Comparison of ENCODE assay signal across 39 cellular contexts in the genomic region with DNA sequence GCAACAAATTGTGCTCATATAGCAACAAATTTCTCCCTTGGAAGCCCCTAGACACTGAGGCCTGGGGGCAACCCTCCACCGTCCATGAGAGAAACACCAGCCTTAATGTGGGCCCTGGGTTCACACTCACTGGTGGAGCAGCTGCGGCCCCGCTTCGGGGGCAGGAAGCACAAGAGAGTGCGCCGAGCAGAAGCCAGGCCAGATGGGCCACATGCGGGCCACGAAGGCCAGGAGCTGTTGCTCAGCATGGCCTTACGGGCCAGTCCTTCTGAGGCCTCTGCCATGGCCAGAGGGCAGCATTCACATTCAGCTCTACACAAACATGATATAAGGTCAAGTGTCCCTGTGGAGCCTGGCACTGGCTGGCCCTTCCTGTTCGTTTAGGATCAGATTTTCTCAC. TPM values are rescaled to one million over a fixed set of nuclear protein-coding genes. Genes with fewer than 3 reads are reported as not detected.
"Had no signal": no experiment of that assay in that cellular context is flagged by ENCODE, and none has a peak within 500 bp of the region (broad histone marks: within the 10 kb centered on the region; RNA-seq: fewer than 3 reads in every experiment).

No MANE protein-coding gene starts in this region.

- H3K27ac Mint-ChIP-seq: activated naive CD4-positive, alpha-beta T cell treated with anti-CD3 and anti-CD28 coated beads for 36 hours; activated naive CD4-positive, alpha-beta T cell treated with anti-CD3 and anti-CD28 coated beads, Interleukin-2, amount 10 ng/mL, durations not matched to agents 7 days and 5 days; activated naive CD4-positive, alpha-beta T cell treated with anti-CD3 and anti-CD28 coated beads, Interleukin-2, amount 50 U/mL, for 24 hours; activated naive CD4-positive, alpha-beta T cell treated with anti-CD3 and anti-CD28 coated beads, Interleukin-2, amount 50 U/mL, for 72 hours; activated naive CD8-positive, alpha-beta T cell; activated naive CD8-positive, alpha-beta T cell treated with anti-CD3 and anti-CD28 coated beads for 36 hours; activated naive CD8-positive, alpha-beta T cell treated with anti-CD3 and anti-CD28 coated beads, Interleukin-2, amount 10 ng/mL, durations not matched to agents 7 days and 5 days; activated naive CD8-positive, alpha-beta T cell treated with anti-CD3 and anti-CD28 coated beads, Interleukin-2, amount 50 U/mL, for 24 hours; activated T-cell treated with anti-CD3 and anti-CD28 coated beads, Interleukin-2, amount 50 U/mL, for 24 hours; activated T-cell treated with anti-CD3 and anti-CD28 coated beads, Interleukin-2, amount 50 U/mL, for 72 hours; activated T-helper 1 cell treated with anti-CD3 and anti-CD28 coated beads, Interleukin-12 subunit alpha, Interleukin-12 subunit beta, Interleukin-2, Interleukin-4 antibody, amounts not matched to agents 30 ng/mL and 10 ng/mL and 1 ng/mL, durations not matched to agents 14 hours and 24 hours and 36 hours; activated T-helper 17 cell treated with anti-CD3 and anti-CD28 coated beads, Interleukin-2, amount 50 U/mL, for 72 hours; activated T-helper 2 cell treated with anti-CD3 and anti-CD28 coated beads, Interferon-gamma antibody, Interleukin-2, Interleukin-4, amounts not matched to agents 10 μg/mL and 5 μg/mL and 100 μg/mL, durations not matched to agents 14 hours and 24 hours and 36 hours; brain had no signal

- H3K36me3 Mint-ChIP-seq: activated naive CD4-positive, alpha-beta T cell treated with anti-CD3 and anti-CD28 coated beads, Interleukin-2, amount 10 ng/mL, durations not matched to agents 7 days and 5 days; activated naive CD4-positive, alpha-beta T cell treated with anti-CD3 and anti-CD28 coated beads, Interleukin-2, amount 50 U/mL, for 24 hours; activated naive CD4-positive, alpha-beta T cell treated with anti-CD3 and anti-CD28 coated beads, Interleukin-2, amount 50 U/mL, for 72 hours; activated naive CD8-positive, alpha-beta T cell; activated naive CD8-positive, alpha-beta T cell treated with anti-CD3 and anti-CD28 coated beads for 36 hours; activated naive CD8-positive, alpha-beta T cell treated with anti-CD3 and anti-CD28 coated beads, Interleukin-2, amount 10 ng/mL, durations not matched to agents 7 days and 5 days; brain had no signal

- H3K27me3 ChIP-seq: adrenal gland, ascending aorta, body of pancreas, brain microvascular endothelial cell, breast epithelium, cardiac muscle cell had no signal

- H3K9me3 ChIP-seq: adrenal gland, ascending aorta, body of pancreas, breast epithelium had no signal

- H3K27ac ChIP-seq: adrenal gland, ascending aorta, body of pancreas, brain microvascular endothelial cell, breast epithelium, cardiac muscle cell had no signal

- H3K9me3 Mint-ChIP-seq: activated naive CD4-positive, alpha-beta T cell treated with anti-CD3 and anti-CD28 coated beads for 36 hours; activated naive CD4-positive, alpha-beta T cell treated with anti-CD3 and anti-CD28 coated beads, Interleukin-2, amount 10 ng/mL, durations not matched to agents 7 days and 5 days; activated naive CD4-positive, alpha-beta T cell treated with anti-CD3 and anti-CD28 coated beads, Interleukin-2, amount 50 U/mL, for 24 hours; activated naive CD4-positive, alpha-beta T cell treated with anti-CD3 and anti-CD28 coated beads, Interleukin-2, amount 50 U/mL, for 72 hours; activated naive CD8-positive, alpha-beta T cell treated with anti-CD3 and anti-CD28 coated beads for 36 hours; activated naive CD8-positive, alpha-beta T cell treated with anti-CD3 and anti-CD28 coated beads, Interleukin-2, amount 10 ng/mL, durations not matched to agents 7 days and 5 days; activated naive CD8-positive, alpha-beta T cell treated with anti-CD3 and anti-CD28 coated beads, Interleukin-2, amount 50 U/mL, for 24 hours; activated T-cell treated with anti-CD3 and anti-CD28 coated beads, Interleukin-2, amount 50 U/mL, for 24 hours; activated T-cell treated with anti-CD3 and anti-CD28 coated beads, Interleukin-2, amount 50 U/mL, for 4 hours; activated T-cell treated with anti-CD3 and anti-CD28 coated beads, Interleukin-2, amount 50 U/mL, for 72 hours; activated T-helper 1 cell treated with anti-CD3 and anti-CD28 coated beads, Interleukin-12 subunit alpha, Interleukin-12 subunit beta, Interleukin-2, Interleukin-4 antibody, amounts not matched to agents 30 ng/mL and 10 ng/mL and 1 ng/mL, durations not matched to agents 14 hours and 24 hours and 36 hours; activated T-helper 17 cell treated with anti-CD3 and anti-CD28 coated beads, Interleukin-2, amount 50 U/mL, for 72 hours; activated T-helper 2 cell treated with anti-CD3 and anti-CD28 coated beads, Interferon-gamma antibody, Interleukin-2, Interleukin-4, amounts not matched to agents 10 μg/mL and 5 μg/mL and 100 μg/mL, durations not matched to agents 14 hours and 24 hours and 36 hours; central memory CD8-positive, alpha-beta T cell had no signal

- H3K36me3 ChIP-seq: adrenal gland, ascending aorta, brain microvascular endothelial cell, breast epithelium, cardiac muscle cell had no signal

- H3K4me1 Mint-ChIP-seq: activated naive CD4-positive, alpha-beta T cell treated with anti-CD3 and anti-CD28 coated beads, Interleukin-2, amount 10 ng/mL, durations not matched to agents 7 days and 5 days; activated naive CD8-positive, alpha-beta T cell treated with anti-CD3 and anti-CD28 coated beads for 36 hours; activated naive CD8-positive, alpha-beta T cell treated with anti-CD3 and anti-CD28 coated beads, Interleukin-2, amount 10 ng/mL, durations not matched to agents 7 days and 5 days; activated naive CD8-positive, alpha-beta T cell treated with anti-CD3 and anti-CD28 coated beads, Interleukin-2, amount 50 U/mL, for 24 hours; activated T-helper 17 cell treated with anti-CD3 and anti-CD28 coated beads, Interleukin-2, amount 50 U/mL, for 72 hours; brain had no signal

- DNase-seq: activated effector memory CD4-positive, alpha-beta T cell treated with anti-CD3 and anti-CD28 coated beads, Interleukin-2, amount 50 U/mL, for 16 hours; activated effector memory CD4-positive, alpha-beta T cell treated with Interleukin-2 at 50 U/mL for 16 hours; activated gamma-delta T cell; activated gamma-delta T cell treated with Interleukin-2 at 50 U/mL for 16 hours; activated naive CD4-positive, alpha-beta T cell; activated naive CD4-positive, alpha-beta T cell treated with anti-CD3 and anti-CD28 coated beads for 36 hours; activated naive CD4-positive, alpha-beta T cell treated with anti-CD3 and anti-CD28 coated beads, Interleukin-2, amount 10 ng/mL, durations not matched to agents 7 days and 5 days; activated naive CD4-positive, alpha-beta T cell treated with anti-CD3 and anti-CD28 coated beads, Interleukin-2, amount 50 U/mL, for 16 hours; activated naive CD4-positive, alpha-beta T cell treated with Interleukin-2 at 50 U/mL for 16 hours; activated naive CD8-positive, alpha-beta T cell treated with anti-CD3 and anti-CD28 coated beads for 36 hours; activated naive CD8-positive, alpha-beta T cell treated with anti-CD3 and anti-CD28 coated beads, Interleukin-2, amount 10 ng/mL, durations not matched to agents 7 days and 5 days; activated naive CD8-positive, alpha-beta T cell treated with anti-CD3 and anti-CD28 coated beads, Interleukin-2, amount 50 U/mL, for 24 hours; activated T-cell treated with anti-CD3 and anti-CD28 coated beads, Interleukin-2, amount 50 U/mL, for 24 hours; activated T-cell treated with anti-CD3 and anti-CD28 coated beads, Interleukin-2, amount 50 U/mL, for 4 hours; activated T-cell treated with anti-CD3 and anti-CD28 coated beads, Interleukin-2, amount 50 U/mL, for 48 hours; activated T-cell treated with anti-CD3 and anti-CD28 coated beads, Interleukin-2, amount 50 U/mL, for 72 hours; adrenal gland; amniotic stem cell; amygdala; anterior cingulate cortex; aorta; body of pancreas; brain microvascular endothelial cell; caudate nucleus; central memory CD4-positive, alpha-beta T cell; cerebellar nuclear complex had no signal

- H3K4me1 ChIP-seq: adrenal gland, ascending aorta, body of pancreas, breast epithelium had no signal

- H3K4me3 ChIP-seq: adrenal gland, ascending aorta, body of pancreas, breast epithelium, cardiac muscle cell had no signal

- H3K4me3 Mint-ChIP-seq: activated naive CD4-positive, alpha-beta T cell treated with anti-CD3 and anti-CD28 coated beads for 36 hours; activated naive CD4-positive, alpha-beta T cell treated with anti-CD3 and anti-CD28 coated beads, Interleukin-2, amount 10 ng/mL, durations not matched to agents 7 days and 5 days; activated naive CD4-positive, alpha-beta T cell treated with anti-CD3 and anti-CD28 coated beads, Interleukin-2, amount 50 U/mL, for 24 hours; activated naive CD8-positive, alpha-beta T cell; activated naive CD8-positive, alpha-beta T cell treated with anti-CD3 and anti-CD28 coated beads for 36 hours; activated naive CD8-positive, alpha-beta T cell treated with anti-CD3 and anti-CD28 coated beads, Interleukin-2, amount 10 ng/mL, durations not matched to agents 7 days and 5 days; activated naive CD8-positive, alpha-beta T cell treated with anti-CD3 and anti-CD28 coated beads, Interleukin-2, amount 50 U/mL, for 24 hours; activated T-cell treated with anti-CD3 and anti-CD28 coated beads, Interleukin-2, amount 50 U/mL, for 24 hours; activated T-cell treated with anti-CD3 and anti-CD28 coated beads, Interleukin-2, amount 50 U/mL, for 4 hours; activated T-cell treated with anti-CD3 and anti-CD28 coated beads, Interleukin-2, amount 50 U/mL, for 72 hours; activated T-helper 1 cell treated with anti-CD3 and anti-CD28 coated beads, Interleukin-12 subunit alpha, Interleukin-12 subunit beta, Interleukin-2, Interleukin-4 antibody, amounts not matched to agents 30 ng/mL and 10 ng/mL and 1 ng/mL, durations not matched to agents 14 hours and 24 hours and 36 hours; activated T-helper 17 cell treated with anti-CD3 and anti-CD28 coated beads, Interleukin-2, amount 50 U/mL, for 72 hours; brain; central memory CD8-positive, alpha-beta T cell had no signal

- FAIRE-seq: astrocyte, bronchial epithelial cell had no signal

- H3K27me3 Mint-ChIP-seq: activated naive CD4-positive, alpha-beta T cell treated with anti-CD3 and anti-CD28 coated beads, Interleukin-2, amount 50 U/mL, for 24 hours; activated naive CD8-positive, alpha-beta T cell; activated naive CD8-positive, alpha-beta T cell treated with anti-CD3 and anti-CD28 coated beads for 36 hours; activated naive CD8-positive, alpha-beta T cell treated with anti-CD3 and anti-CD28 coated beads, Interleukin-2, amount 10 ng/mL, durations not matched to agents 7 days and 5 days; activated naive CD8-positive, alpha-beta T cell treated with anti-CD3 and anti-CD28 coated beads, Interleukin-2, amount 50 U/mL, for 24 hours; activated T-cell treated with anti-CD3 and anti-CD28 coated beads, Interleukin-2, amount 50 U/mL, for 24 hours; activated T-helper 17 cell treated with anti-CD3 and anti-CD28 coated beads, Interleukin-2, amount 50 U/mL, for 72 hours; central memory CD8-positive, alpha-beta T cell had no signal

- ATAC-seq: activated naive CD4-positive, alpha-beta T cell treated with anti-CD3 and anti-CD28 coated beads, Interleukin-2, amount 50 U/mL, for 72 hours; activated naive CD8-positive, alpha-beta T cell treated with anti-CD3 and anti-CD28 coated beads, Interleukin-2, amount 50 U/mL, for 24 hours; activated T-cell treated with anti-CD3 and anti-CD28 coated beads, Interleukin-2, amount 50 U/mL, for 4 hours; activated T-cell treated with anti-CD3 and anti-CD28 coated beads, Interleukin-2, amount 50 U/mL, for 72 hours; activated T-helper 17 cell treated with anti-CD3 and anti-CD28 coated beads, Interleukin-2, amount 50 U/mL, for 72 hours; body of pancreas had no signal

RNA-seq across cellular contexts. Expression of gene VIPR2, which starts 60.0 kb away (rescaled TPM):
- total RNA-seq: activated naive CD8-positive, alpha-beta T cell treated with anti-CD3 and anti-CD28 coated beads for 36 hours; bronchial epithelial cell had no signal
